Comparison of ENCODE assay signal across 1 cellular context in genomic region chr20:64189530-64189966, GRCh38.
A peak's percentile ranks its signal among the peaks of the same experiment; 100 is the strongest.
TF ChIP-seq lines count a peak whose summit lies in the region.

No MANE protein-coding gene starts in this region.

TF ChIP-seq in HepG2, 621 proteins besides CTCF, POLR2A, EP300 and RAD21 (continued from another document and continues in another):
- TF ChIP-seq ZNF761 (CRISPR knock-in tag; conservative IDR thresholded peaks at IDR 0.05) (0 out of 2 replicates have a peak, but pooled peaks have one; percentile 25), ZNF256 (CRISPR knock-in tag; conservative IDR thresholded peaks at IDR 0.05) (no peak), PRMT3 (CRISPR knock-in tag; IDR thresholded peaks at IDR 0.05; ENCODE audit: borderline replicate concordance, low read depth) (no peak), USF2 (IDR thresholded peaks at IDR 0.05; ENCODE audit: low read depth, low read length) (no peak), USF2 (CRISPR knock-in tag; IDR thresholded peaks at IDR 0.05; ENCODE audit: borderline replicate concordance) (no peak), THAP9 (CRISPR knock-in tag; IDR thresholded peaks at IDR 0.05; ENCODE audit: borderline replicate concordance) (peak; percentile 47; the same call in 1 of the 2 replicates), GFI1 (CRISPR knock-in tag; IDR thresholded peaks at IDR 0.05; ENCODE audit: borderline replicate concordance) (0 out of 2 replicates have a peak, but pooled peaks have one; percentile 1), ATF7 (IDR thresholded peaks at IDR 0.05) (no peak), ATF7 (CRISPR knock-in tag; IDR thresholded peaks at IDR 0.05) (peak; percentile 16; the same call in 1 of the 2 replicates), ZNF331 (CRISPR knock-in tag; IDR thresholded peaks at IDR 0.05) (0 out of 2 replicates have a peak, but pooled peaks have one; percentile 12), NR2C2 (CRISPR knock-in tag; IDR thresholded peaks at IDR 0.05; ENCODE audit: borderline replicate concordance) (0 out of 2 replicates have a peak, but pooled peaks have one; percentile 63), CEBPZ (IDR thresholded peaks at IDR 0.05; ENCODE audit: low read length) (no peak), ZMYM3 (CRISPR knock-in tag; IDR thresholded peaks at IDR 0.05) (no peak), XRCC5 (optimal IDR thresholded peaks at IDR 0.05; ENCODE audit: low read length) (peak; percentile 3), ZNF883 (CRISPR knock-in tag; IDR thresholded peaks at IDR 0.05; ENCODE audit: not compliant biosample characterization) (no peak), MEIS1 (CRISPR knock-in tag; IDR thresholded peaks at IDR 0.05; ENCODE audit: borderline replicate concordance) (peak; percentile 60; the same call in 1 of the 2 replicates), GRHL1 (CRISPR knock-in tag; conservative IDR thresholded peaks at IDR 0.05) (no peak), POLR2AphosphoS5 (IDR thresholded peaks at IDR 0.05; ENCODE audit: low read depth, low read length) (peak; percentile 4; the same call in 1 of the 2 replicates), LRRFIP1 (CRISPR knock-in tag; conservative IDR thresholded peaks at IDR 0.05) (no peak), ZNF773 (CRISPR knock-in tag; IDR thresholded peaks at IDR 0.05; ENCODE audit: borderline replicate concordance) (no peak), FOXC1 (CRISPR knock-in tag; IDR thresholded peaks at IDR 0.05; ENCODE audit: borderline replicate concordance) (no peak), ZNF138 (CRISPR knock-in tag; IDR thresholded peaks at IDR 0.05; ENCODE audit: low read depth) (0 out of 2 replicates have a peak, but pooled peaks have one; percentile 39), REPIN1 (CRISPR knock-in tag; IDR thresholded peaks at IDR 0.05; ENCODE audit: borderline replicate concordance, low read depth) (no peak), PCBP1 (IDR thresholded peaks at IDR 0.05; ENCODE audit: borderline replicate concordance, low read depth, low read length) (no peak), RNF219 (CRISPR knock-in tag; IDR thresholded peaks at IDR 0.05) (no peak), ETV6 (CRISPR knock-in tag; conservative IDR thresholded peaks at IDR 0.05) (no peak), ZFP62 (CRISPR knock-in tag; IDR thresholded peaks at IDR 0.05) (no peak), ZNF629 (CRISPR knock-in tag; conservative IDR thresholded peaks at IDR 0.05) (0 out of 2 replicates have a peak, but pooled peaks have one; percentile 5), NFIC (IDR thresholded peaks at IDR 0.05; ENCODE audit: low read length) (no peak), MAFK (conservative IDR thresholded peaks at IDR 0.05 in 1 of 2, IDR thresholded peaks at IDR 0.05 in 1 of 2; ENCODE audit: low read length in 2 of 2) (peak; percentile 92 to 94), ZNF281 (CRISPR knock-in tag; IDR thresholded peaks at IDR 0.05; ENCODE audit: borderline replicate concordance) (peak; percentile 1; the same call in 1 of the 2 replicates), SOX6 (IDR thresholded peaks at IDR 0.05) (no peak), SOX6 (CRISPR knock-in tag; IDR thresholded peaks at IDR 0.05) (peak; percentile 90), ZNF292 (CRISPR knock-in tag; IDR thresholded peaks at IDR 0.05; ENCODE audit: borderline replicate concordance, low read depth) (peak; percentile 81), MED1 (CRISPR knock-in tag; IDR thresholded peaks at IDR 0.05) (0 out of 2 replicates have a peak, but pooled peaks have one; percentile 8), HOXA5 (CRISPR knock-in tag; IDR thresholded peaks at IDR 0.05) (0 out of 2 replicates have a peak, but pooled peaks have one; percentile 66), HNF1B (CRISPR knock-in tag; IDR thresholded peaks at IDR 0.05) (no peak), MED13 (CRISPR knock-in tag; IDR thresholded peaks at IDR 0.05) (peak; percentile 0; the same call in 1 of the 2 replicates), ZNF224 (CRISPR knock-in tag; IDR thresholded peaks at IDR 0.05) (no peak), MYC (CRISPR knock-in tag; IDR thresholded peaks at IDR 0.05; ENCODE audit: borderline replicate concordance) (peak; percentile 48; the same call in 1 of the 2 replicates)
